Comparison of ENCODE assay signal across 30 cellular contexts in the genomic region with DNA sequence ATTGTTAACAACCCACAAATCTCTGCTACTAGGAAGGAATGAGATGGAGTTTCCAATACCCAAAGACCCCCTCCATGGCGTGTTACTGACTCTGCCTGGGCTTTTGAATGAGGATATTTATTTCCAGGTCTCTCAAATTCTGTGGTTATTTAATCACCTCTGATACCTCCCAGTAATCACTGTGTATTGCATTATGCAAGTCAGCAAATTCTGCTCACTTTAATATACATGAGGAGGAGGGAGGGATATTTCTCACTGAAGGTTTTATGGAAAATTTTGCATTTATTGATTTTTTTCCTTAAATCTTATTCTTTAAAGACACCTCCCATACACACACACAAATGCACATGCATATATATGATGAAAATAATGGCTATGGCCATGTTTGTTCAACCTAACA.
"Had no signal": no experiment of that assay in that cellular context is flagged by ENCODE, and none has a peak within 500 bp of the region (broad histone marks: within the 10 kb centered on the region; RNA-seq: fewer than 3 reads in every experiment).

No MANE protein-coding gene starts in this region.

- H3K36me3 ChIP-seq: neural progenitor cell, ovary, spleen, suprapubic skin, thyroid gland, tibial nerve, upper lobe of left lung, vagina had no signal

- H3K4me2 ChIP-seq: neural progenitor cell, smooth muscle cell had no signal

- H2AFZ ChIP-seq: neural progenitor cell, parathyroid adenoma had no signal

- ATAC-seq: natural killer cell; psoas muscle; right cardiac atrium; sciatic nerve; stimulated activated memory B cell treated with anti-CD40 and anti-IgM and Interleukin-4, amounts not matched to agents 10 μg/mL and 1 μg/mL and 100 μg/mL, for 72 hours; stimulated activated naive CD8-positive, alpha-beta T cell treated with anti-CD3 and anti-CD28 coated beads, Interleukin-15, amount 100 ng/mL, for 72 hours; stimulated activated naive CD8-positive, alpha-beta T cell treated with anti-CD3 and anti-CD28 coated beads, Interleukin-15, Interleukin-2, amounts not matched to agents 100 U/mL and 50 U/mL, for 24 hours had no signal

- H3K9ac ChIP-seq: neural progenitor cell, parathyroid adenoma had no signal

- H3K9me3 ChIP-seq: ovary, psoas muscle, spleen, suprapubic skin, testis, thyroid gland, tibial nerve, upper lobe of left lung, vagina had no signal

- H3K27ac ChIP-seq: neural progenitor cell, ovary, parathyroid adenoma, psoas muscle, skin epidermis, spleen, suprapubic skin, testis, thyroid gland, tibial nerve, upper lobe of left lung, vagina had no signal

- H3K27me3 ChIP-seq: neural progenitor cell, ovary, spleen, suprapubic skin, testis, thyroid gland, tibial nerve, upper lobe of left lung, vagina had no signal

- H3K4me3 ChIP-seq: neural progenitor cell, ovary, psoas muscle, skin epidermis, smooth muscle cell, spleen, suprapubic skin, testis, thyroid gland, tibial nerve, upper lobe of left lung, vagina had no signal

- H3K4me1 ChIP-seq: parathyroid adenoma, psoas muscle, spleen, suprapubic skin, testis, thyroid gland, tibial nerve, upper lobe of left lung, vagina had no signal

- FAIRE-seq: urothelium cell line had no signal

- DNase-seq: natural killer cell; occipital lobe; ovary; posterior cingulate gyrus; psoas muscle; right cardiac atrium; spleen; stimulated activated CD4-positive, alpha-beta T cell treated with anti-CD3 and anti-CD28 coated beads, Interleukin-12 subunit alpha, Interleukin-12 subunit beta, amount 100 ng/mL, for 4 hours; stimulated activated CD4-positive, alpha-beta T cell treated with anti-CD3 and anti-CD28 coated beads, Interleukin-1b, Interleukin-23, amount 100 ng/mL, for 48 hours; stimulated activated CD4-positive, alpha-beta T cell treated with anti-CD3 and anti-CD28 coated beads, Interleukin-4, amount 100 ng/mL, for 1 hour; stimulated activated CD4-positive, alpha-beta T cell treated with anti-CD3 and anti-CD28 coated beads, Interleukin-4, amount 100 ng/mL, for 4 hours; stimulated activated CD8-positive, alpha-beta memory T cell treated with anti-CD3 and anti-CD28 coated beads, Interleukin-4, amount 100 ng/mL, for 48 hours; stimulated activated naive CD4-positive, alpha-beta T cell; stimulated activated naive CD8-positive, alpha-beta T cell treated with anti-CD3 and anti-CD28 coated beads, Interleukin-15, amount 100 ng/mL, for 72 hours; stimulated activated naive CD8-positive, alpha-beta T cell treated with anti-CD3 and anti-CD28 coated beads, Interleukin-15, Interleukin-2, amounts not matched to agents 100 U/mL and 50 U/mL, for 24 hours; substantia nigra; testis; thyroid gland; trophoblast cell; upper lobe of left lung had no signal

- H3K79me2 ChIP-seq: parathyroid adenoma had no signal
